Comparison of ENCODE assay signal across 8 cellular contexts in the genomic region with DNA sequence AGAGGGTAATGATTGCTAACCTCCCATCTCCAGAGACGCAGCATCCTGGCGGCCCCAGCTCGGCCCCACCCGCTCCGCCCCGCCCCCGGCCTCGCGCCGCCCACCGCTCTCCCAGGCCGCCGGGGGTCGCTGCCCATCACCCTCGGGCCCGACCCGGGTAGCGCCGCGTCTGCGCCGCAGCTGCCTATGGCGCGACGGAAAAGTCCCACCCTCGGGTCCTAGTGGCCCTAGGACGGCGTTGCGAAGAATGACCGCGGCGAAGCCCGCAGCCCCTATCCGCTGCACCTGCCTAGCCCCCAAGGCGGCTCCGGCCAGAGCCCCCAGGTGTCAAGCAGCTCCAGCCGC. TPM values are rescaled to one million over a fixed set of nuclear protein-coding genes. Genes with fewer than 3 reads are reported as not detected.
DNase-seq lines count a peak whose midpoint lies in the region; ATAC-seq, FAIRE-seq and TF ChIP-seq lines count a peak whose summit lies in the region.

No MANE protein-coding gene starts in this region.

- peaks cover 62% of the 10 kb centered on the region for H3K4me1 ChIP-seq in HepG2 (ENCODE audit: insufficient read depth, low read length)

- peaks cover 70% of the 10 kb centered on the region for H3K79me2 ChIP-seq in HepG2 (ENCODE audit: insufficient read depth, low read length)

- no TSS peak for BruUV-seq in HepG2 (replicated peaks; lab: Mats Ljungman, UMichigan)

- FAIRE-seq in HepG2 (lab: Jason Lieb, UNC) = no peak

- intact Hi-C loops in HepG2 (cut with micrococcal nuclease; ENCODE audit: unreplicated experiment) = loop anchor here (2.0 kb wide), 1 partner anchor 17 kb away; no protein-coding TSS in a partner anchor

- TF ChIP-seq POLR2A in HepG2 (IDR thresholded peaks at IDR 0.05; ENCODE audit: insufficient read depth in 1 of 2, low read depth in 2 of 2, low read length in 2 of 2) = peak; percentile 61 to 88

- WGBS in HepG2 (ENCODE audit: low lambda C conversion rate) = no CpG with 5 or more reads among the region's 37 CpGs

- TF ChIP-seq EP300 in HepG2 (IDR thresholded peaks at IDR 0.05; ENCODE audit: low read depth in 2 of 2, low read length in 2 of 2) (0 out of 4 replicates have a peak, but pooled peaks of 1 of the 2 experiments have one; percentile 3), HepG2 (CRISPR knock-in tag; IDR thresholded peaks at IDR 0.05; ENCODE audit: borderline replicate concordance) (no peak)

- in situ Hi-C loops in HepG2 (cut with HindIII; ENCODE audit: extremely low pct_ligation_motif_present, low pct_unique_long_range_greater_than_20kb) = no loop called here

- CTCF ChIA-PET in HepG2 (lab: Yijun Ruan, JAX; ENCODE audit: low intra/inter-chr PET ratio, low total read pairs) = no interaction called here

- H3K4me2 ChIP-seq in HepG2 (ENCODE audit: low read depth, low read length) = peak overlapping the region; percentile 97

- peak; percentile 66 for TF ChIP-seq CTCF in HepG2 (CRISPR knock-in tag; IDR thresholded peaks at IDR 0.05)

- ATAC-seq in HG02759 (IDR thresholded peaks at IDR 0.05; ENCODE audit: unreplicated experiment) (peak; percentile 60), HepG2 (peak; percentile 91)

- H3K27ac ChIP-seq in cingulate gyrus (ENCODE audit: low read depth, low read length) (peak overlapping the region; percentile 85), HepG2 (ENCODE audit: extremely low read length, insufficient read depth, low read length) (peak overlapping the region; percentile 100)

- no peaks in the 10 kb centered on the region; a peak in 2 of 5 replicates for H3K27me3 ChIP-seq in HepG2 (ENCODE audit: control insufficient read depth in 1 of 2, insufficient read depth in 2 of 2, low read length in 2 of 2)

- peaks cover 13% of the 10 kb centered on the region for H4K20me1 ChIP-seq in HepG2 (ENCODE audit: insufficient read depth, low read length)

- POLR2A ChIA-PET in HepG2 (lab: Yijun Ruan, JAX) = interaction anchor here (0.6 to 3.1 kb wide), 21 partner anchors 10 to 386 kb away, joined by 3 to 29 read pairs (median 4); a partner anchor contains a TSS

- peaks cover 5 to 45% of the 10 kb centered on the region in 2 experiments for H3K36me3 ChIP-seq in HepG2 (replicated peaks in 1 of 2; ENCODE audit: control insufficient read depth in 1 of 2, insufficient read depth in 2 of 2, low read length in 2 of 2)

- peak overlapping the region; percentile 96 for H3K9ac ChIP-seq in HepG2 (ENCODE audit: insufficient read depth, low read depth, low read length)

- H2AFZ ChIP-seq in HepG2 (ENCODE audit: low read length) = no peak overlapping the region

- TF ChIP-seq RAD21 in HepG2 (CRISPR knock-in tag; IDR thresholded peaks at IDR 0.05) = 0 out of 2 replicates have a peak, but pooled peaks have one; percentile 10

- peak; percentile 32 to 67 for DNase-seq in SHP77 (lab: John Stamatoyannopoulos, UW)
- no peak for DNase-seq in SHP77 treated with DMSO at 0.1 percent for 48 hours (lab: John Stamatoyannopoulos, UW)
- peak; percentile 31 for DNase-seq in NCI-H1417 treated with DMSO at 0.1 percent for 48 hours (lab: John Stamatoyannopoulos, UW)
- peak; percentile 42 for DNase-seq in activated CD4-positive, alpha-beta T cell treated with anti-CD3 and anti-CD28 coated beads for 1 hour
- DNase-seq in HepG2 (ENCODE audit: low spot score) = peak; percentile 66
- peak; percentile 39 for DNase-seq in stimulated activated CD8-positive, alpha-beta memory T cell treated with anti-CD3 and anti-CD28 coated beads, Interleukin-12 subunit alpha, Interleukin-12 subunit beta, amount 100 ng/mL, for 1 hour (ENCODE audit: low read depth)

- H3K9me3 ChIP-seq in HepG2 (ENCODE audit: low read length) = no peaks in the 10 kb centered on the region

- H3K4me3 ChIP-seq in HepG2 (replicated peaks in 1 of 3; ENCODE audit: insufficient read depth in 1 of 3, low read depth in 2 of 3, low read length in 3 of 3) = peak overlapping the region; percentile 78 to 91 (median 84)

TF ChIP-seq in HepG2, 621 proteins besides CTCF, POLR2A, EP300 and RAD21 (continues in another document):
- TF ChIP-seq ZNF3 (CRISPR knock-in tag; IDR thresholded peaks at IDR 0.05) = no peak
- TF ChIP-seq HES4 (CRISPR knock-in tag; IDR thresholded peaks at IDR 0.05; ENCODE audit: borderline replicate concordance) = peak; percentile 86; the same call in 1 of the 2 replicates

RNA-seq across cellular contexts. Expression of a gene that starts 0.5 kb away (rescaled TPM):
- total RNA-seq in HepG2 (2016; rRNA removed; fragmentation: Illumina TruSeq; extraction: Trizol) = 29.4 and 34.1 TPM in 2 replicates
- 7.3 and 8.6 TPM in 2 replicates for total RNA-seq in HepG2 (2016; cell fraction: cytosol; rRNA removed; fragmentation: Illumina TruSeq; extraction: Trizol; ENCODE audit: low read depth)
- 25.4 and 37.8 TPM in 2 replicates for total RNA-seq in HepG2 (2016; cell fraction: insoluble cytoplasmic fraction; rRNA removed; fragmentation: Illumina TruSeq; extraction: Trizol)
- 19.4 and 20.2 TPM in 2 replicates for total RNA-seq in HepG2 (2016; cell fraction: membrane; rRNA removed; fragmentation: Illumina TruSeq; extraction: Trizol)
- total RNA-seq in HepG2 (2016; cell fraction: nucleus; rRNA removed; fragmentation: Illumina TruSeq; extraction: Trizol) = 48.4 and 51.2 TPM in 2 replicates
- 36.8 and 40.6 TPM in 2 replicates for polyA plus RNA-seq in HepG2 (2011; rRNA removed)
- polyA plus RNA-seq in HepG2 (2011; cell fraction: cytosol; rRNA removed) = 16.4 and 19.7 TPM in 2 replicates
- 110 and 125 TPM in 2 replicates for polyA plus RNA-seq in HepG2 (2011; cell fraction: nucleus; rRNA removed)
- polyA plus RNA-seq in HepG2 (2012) = 47.5 and 48.9 TPM in 2 replicates
- polyA plus RNA-seq in HepG2 (2016; cell fraction: cytosol; fragmentation: Illumina TruSeq; extraction: Trizol; ENCODE audit: low read depth) = 3.7 and 4.1 TPM in 2 replicates
- 36.9 and 49.6 TPM in 2 replicates for polyA plus RNA-seq in HepG2 (2016; cell fraction: insoluble cytoplasmic fraction; fragmentation: Illumina TruSeq; extraction: Trizol; ENCODE audit: low read depth)
- polyA plus RNA-seq in HepG2 (2016; cell fraction: membrane; fragmentation: Illumina TruSeq; extraction: Trizol; ENCODE audit: low read depth) = 13.1 and 15.0 TPM in 2 replicates
- 151 and 159 TPM in 2 replicates for polyA plus RNA-seq in HepG2 (2016; cell fraction: nucleus; fragmentation: Illumina TruSeq; extraction: Trizol; ENCODE audit: insufficient read depth, low read depth)
- polyA minus RNA-seq in HepG2 (2011; rRNA and poly(A)+ RNA removed; ENCODE audit: low replicate concordance) = 43.6 and 128 TPM in 2 replicates
- 14.5 and 17.3 TPM in 2 replicates for polyA minus RNA-seq in HepG2 (2011; cell fraction: cytosol; rRNA and poly(A)+ RNA removed)
- polyA minus RNA-seq in HepG2 (2011; cell fraction: nucleus; rRNA and poly(A)+ RNA removed) = 56.7 and 63.0 TPM in 2 replicates

RNA-seq across cellular contexts. Expression of a gene that starts 0.6 kb away (rescaled TPM):
- total RNA-seq in HepG2 (2016; rRNA removed; fragmentation: Illumina TruSeq; extraction: Trizol) = 44.2 and 53.3 TPM in 2 replicates
- total RNA-seq in HepG2 (2016; cell fraction: cytosol; rRNA removed; fragmentation: Illumina TruSeq; extraction: Trizol; ENCODE audit: low read depth) = 30.3 and 32.6 TPM in 2 replicates
- total RNA-seq in HepG2 (2016; cell fraction: insoluble cytoplasmic fraction; rRNA removed; fragmentation: Illumina TruSeq; extraction: Trizol) = 44.0 and 50.9 TPM in 2 replicates
- total RNA-seq in HepG2 (2016; cell fraction: membrane; rRNA removed; fragmentation: Illumina TruSeq; extraction: Trizol) = 39.7 and 41.1 TPM in 2 replicates
- 25.6 and 36.2 TPM in 2 replicates for total RNA-seq in HepG2 (2016; cell fraction: nucleus; rRNA removed; fragmentation: Illumina TruSeq; extraction: Trizol)
- polyA plus RNA-seq in HepG2 (2011; rRNA removed) = 70.4 and 70.5 TPM in 2 replicates
- polyA plus RNA-seq in HepG2 (2011; cell fraction: cytosol; rRNA removed) = 81.8 and 87.8 TPM in 2 replicates
- polyA plus RNA-seq in HepG2 (2011; cell fraction: nucleus; rRNA removed) = 26.5 and 33.7 TPM in 2 replicates
- 25.1 and 33.9 TPM in 2 replicates for polyA plus RNA-seq in HepG2 (2012)
- 25.0 and 26.0 TPM in 2 replicates for polyA plus RNA-seq in HepG2 (2016; cell fraction: cytosol; fragmentation: Illumina TruSeq; extraction: Trizol; ENCODE audit: low read depth)
- 65.1 and 67.8 TPM in 2 replicates for polyA plus RNA-seq in HepG2 (2016; cell fraction: insoluble cytoplasmic fraction; fragmentation: Illumina TruSeq; extraction: Trizol; ENCODE audit: low read depth)
- polyA plus RNA-seq in HepG2 (2016; cell fraction: membrane; fragmentation: Illumina TruSeq; extraction: Trizol; ENCODE audit: low read depth) = 38.0 and 41.3 TPM in 2 replicates
- 48.1 and 64.5 TPM in 2 replicates for polyA plus RNA-seq in HepG2 (2016; cell fraction: nucleus; fragmentation: Illumina TruSeq; extraction: Trizol; ENCODE audit: insufficient read depth, low read depth)
- polyA minus RNA-seq in HepG2 (2011; rRNA and poly(A)+ RNA removed; ENCODE audit: low replicate concordance) = 102 and 166 TPM in 2 replicates
- 21.2 and 24.1 TPM in 2 replicates for polyA minus RNA-seq in HepG2 (2011; cell fraction: cytosol; rRNA and poly(A)+ RNA removed)
- 54.1 and 63.3 TPM in 2 replicates for polyA minus RNA-seq in HepG2 (2011; cell fraction: nucleus; rRNA and poly(A)+ RNA removed)

RNA-seq across cellular contexts. Expression of a gene that starts 36.9 kb away (rescaled TPM):
- 25.2 and 25.4 TPM in 2 replicates for total RNA-seq in HepG2 (2016; rRNA removed; fragmentation: Illumina TruSeq; extraction: Trizol)
- total RNA-seq in HepG2 (2016; cell fraction: cytosol; rRNA removed; fragmentation: Illumina TruSeq; extraction: Trizol; ENCODE audit: low read depth) = 33.0 and 38.9 TPM in 2 replicates
- total RNA-seq in HepG2 (2016; cell fraction: insoluble cytoplasmic fraction; rRNA removed; fragmentation: Illumina TruSeq; extraction: Trizol) = 23.9 and 27.8 TPM in 2 replicates
- total RNA-seq in HepG2 (2016; cell fraction: membrane; rRNA removed; fragmentation: Illumina TruSeq; extraction: Trizol) = 43.9 and 52.8 TPM in 2 replicates
- 15.8 and 17.5 TPM in 2 replicates for total RNA-seq in HepG2 (2016; cell fraction: nucleus; rRNA removed; fragmentation: Illumina TruSeq; extraction: Trizol)
- polyA plus RNA-seq in HepG2 (2011; rRNA removed) = 53.7 and 60.1 TPM in 2 replicates
- 44.7 and 56.5 TPM in 2 replicates for polyA plus RNA-seq in HepG2 (2011; cell fraction: cytosol; rRNA removed)
- 20.0 and 25.6 TPM in 2 replicates for polyA plus RNA-seq in HepG2 (2011; cell fraction: nucleus; rRNA removed)
- polyA plus RNA-seq in HepG2 (2012) = 17.5 and 21.3 TPM in 2 replicates
- 45.4 and 52.3 TPM in 2 replicates for polyA plus RNA-seq in HepG2 (2016; cell fraction: cytosol; fragmentation: Illumina TruSeq; extraction: Trizol; ENCODE audit: low read depth)
- polyA plus RNA-seq in HepG2 (2016; cell fraction: insoluble cytoplasmic fraction; fragmentation: Illumina TruSeq; extraction: Trizol; ENCODE audit: low read depth) = 31.2 and 31.8 TPM in 2 replicates
- 53.1 and 57.7 TPM in 2 replicates for polyA plus RNA-seq in HepG2 (2016; cell fraction: membrane; fragmentation: Illumina TruSeq; extraction: Trizol; ENCODE audit: low read depth)
- polyA plus RNA-seq in HepG2 (2016; cell fraction: nucleus; fragmentation: Illumina TruSeq; extraction: Trizol; ENCODE audit: insufficient read depth, low read depth) = 33.0 and 35.6 TPM in 2 replicates
- 13.9 and 44.9 TPM in 2 replicates for polyA minus RNA-seq in HepG2 (2011; rRNA and poly(A)+ RNA removed; ENCODE audit: low replicate concordance)
- 11.1 and 12.6 TPM in 2 replicates for polyA minus RNA-seq in HepG2 (2011; cell fraction: cytosol; rRNA and poly(A)+ RNA removed)
- polyA minus RNA-seq in HepG2 (2011; cell fraction: nucleus; rRNA and poly(A)+ RNA removed) = 11.3 and 19.4 TPM in 2 replicates
